Comparison of ENCODE assay signal across 8 cellular contexts in the genomic region with DNA sequence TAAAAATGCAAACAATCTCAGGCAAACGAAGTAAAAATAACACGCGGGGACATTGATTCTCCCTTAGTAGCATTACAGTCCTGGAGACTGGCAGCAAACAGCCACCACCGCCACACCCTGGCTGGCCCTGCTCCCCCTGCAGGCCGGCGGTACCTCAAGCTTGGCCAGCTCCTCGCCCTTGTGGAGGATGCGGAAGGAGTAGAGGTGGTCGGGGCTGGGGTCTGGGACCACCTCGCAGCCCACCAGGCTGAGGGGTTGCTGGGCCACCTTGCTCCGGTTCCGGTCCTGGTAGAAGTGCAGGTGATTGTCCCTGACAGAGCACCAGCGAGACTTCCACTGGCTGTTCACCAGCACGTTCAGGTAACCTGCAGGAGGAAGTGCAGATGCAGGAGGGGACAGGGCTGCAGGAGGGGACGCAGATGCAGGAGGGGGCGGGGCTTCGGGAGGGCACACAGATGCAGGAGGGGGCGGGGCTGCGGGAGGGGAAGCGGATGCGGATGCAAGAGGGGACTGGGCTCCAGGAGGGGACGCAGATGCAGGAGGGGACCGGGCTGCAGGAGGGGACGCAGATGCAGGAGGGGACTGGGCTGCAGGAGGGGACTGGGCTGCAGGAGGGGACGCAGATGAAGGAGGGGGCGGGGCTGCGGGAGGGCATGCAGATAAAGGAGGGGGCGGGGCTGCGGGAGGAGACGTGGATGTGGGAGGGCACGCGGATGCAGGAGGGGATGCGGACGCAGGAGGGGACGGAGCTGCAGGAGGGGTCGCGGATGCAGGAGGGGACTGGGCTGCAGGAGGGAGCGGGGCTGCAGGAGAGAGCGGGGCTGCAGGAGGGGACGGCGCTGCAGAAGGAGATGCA.
DNase-seq lines count a peak whose midpoint lies in the region; ATAC-seq, FAIRE-seq and TF ChIP-seq lines count a peak whose summit lies in the region.

No MANE protein-coding gene starts in this region.

- H4K20me1 ChIP-seq in endothelial cell of umbilical vein (replicated peaks; ENCODE audit: control insufficient read depth, extremely low read depth, insufficient read depth, low read length) (no peaks in the 10 kb centered on the region), neural cell (ENCODE audit: insufficient read depth) (no peaks in the 10 kb centered on the region)

- H3K36me3 ChIP-seq in endothelial cell of umbilical vein (ENCODE audit: control insufficient read depth in 2 of 2, extremely low read depth in 1 of 2, insufficient read depth in 2 of 2, low read length in 2 of 2) (no peaks in the 10 kb centered on the region), neural cell (ENCODE audit: insufficient read depth, low read length) (no peaks in the 10 kb centered on the region), subcutaneous abdominal adipose tissue (ENCODE audit: control insufficient read depth in 5 of 5, insufficient read depth in 5 of 5, low read length in 5 of 5) (peaks cover 0 to 11% (median 4%) of the 10 kb centered on the region in 5 donors)

- H3K4me3 ChIP-seq in endothelial cell of umbilical vein (replicated peaks in 1 of 3; ENCODE audit: insufficient read depth in 1 of 3, low read depth in 1 of 3, low read length in 3 of 3), result peak overlapping the region in 1 of 3 experiments; percentile 12
- peak overlapping the region; percentile 76 for H3K4me3 ChIP-seq in neural cell (ENCODE audit: low read length)
- H3K4me3 ChIP-seq in subcutaneous abdominal adipose tissue (ENCODE audit: low read depth in 1 of 5, low read length in 5 of 5), result peak overlapping the region; percentile 23 to 60 (median 37)

- DNase-seq in NCI-H1436 (lab: John Stamatoyannopoulos, UW), result peak; percentile 59
- no peak for DNase-seq in NCI-H1436 treated with DMSO at 0.1 percent for 48 hours (lab: John Stamatoyannopoulos, UW)
- peak; percentile 33 for DNase-seq in NCI-H2171 treated with DMSO at 0.1 percent for 48 hours (lab: John Stamatoyannopoulos, UW)
- peak; percentile 28 to 50 for DNase-seq in activated CD8-positive, alpha-beta memory T cell treated with anti-CD3 and anti-CD28 coated beads for 1 hour (ENCODE audit: extremely low read depth in 1 of 2, low read depth in 1 of 2)
- DNase-seq in endothelial cell of umbilical vein (ENCODE audit: low read depth, low spot score), result no peak

- H3K27me3 ChIP-seq in endothelial cell of umbilical vein (ENCODE audit: control insufficient read depth in 2 of 2, insufficient read depth in 2 of 2, low read length in 2 of 2) (peaks cover 2 to 9% of the 10 kb centered on the region in 2 experiments), neural cell (ENCODE audit: insufficient read depth, low read depth, low read length) (no peaks in the 10 kb centered on the region), subcutaneous abdominal adipose tissue (ENCODE audit: control insufficient read depth in 5 of 5, insufficient read depth in 4 of 5, low read length in 5 of 5) (peaks cover 0 to 3% (median 0%) of the 10 kb centered on the region in 5 donors)

- TF ChIP-seq CTCF in endothelial cell of umbilical vein (IDR thresholded peaks at IDR 0.05; ENCODE audit: extremely low read depth in 1 of 2, insufficient read depth in 1 of 2, low read depth in 1 of 2, low read length in 2 of 2) (peak; percentile 52 to 81), neural cell (IDR thresholded peaks at IDR 0.05; ENCODE audit: poor library complexity, severe bottlenecking) (peak; percentile 63)

- no peaks in the 10 kb centered on the region for H3K9me2 ChIP-seq in neural cell (ENCODE audit: insufficient read depth, low read length)

- peak overlapping the region; percentile 30 for H2AFZ ChIP-seq in endothelial cell of umbilical vein (ENCODE audit: low read depth, low read length)
- peak overlapping the region; percentile 88 for H2AFZ ChIP-seq in neural cell (ENCODE audit: low read depth, low read length)

- H3K9ac ChIP-seq in endothelial cell of umbilical vein (replicated peaks; ENCODE audit: extremely low read depth, insufficient read depth, low read length), result peak overlapping the region; percentile 8
- peak overlapping the region; percentile 63 for H3K9ac ChIP-seq in neural cell (ENCODE audit: low read length)
- peak overlapping the region in 1 of 5 donors; percentile 21 for H3K9ac ChIP-seq in subcutaneous abdominal adipose tissue (ENCODE audit: low read length in 5 of 5)

- no peak for TF ChIP-seq POLR2A in endothelial cell of umbilical vein (IDR thresholded peaks at IDR 0.05; ENCODE audit: low read depth, low read length)

- H3K9me3 ChIP-seq in endothelial cell of umbilical vein (replicated peaks; ENCODE audit: control insufficient read depth, insufficient read depth, low read length) (no peaks in the 10 kb centered on the region), neural cell (ENCODE audit: low read length) (no peaks in the 10 kb centered on the region), subcutaneous abdominal adipose tissue (ENCODE audit: control insufficient read depth in 5 of 5, low read length in 5 of 5) (no peaks in the 10 kb centered on the region)

- no peak for FAIRE-seq in endothelial cell of umbilical vein (lab: Jason Lieb, UNC)

- CTCF ChIA-PET in endothelial cell of umbilical vein (lab: Charles Lee), result interaction anchor here (0.6 to 2.7 kb wide), 69 partner anchors 8 to 1249 kb away, joined by 3 to 124 read pairs (median 6); a partner anchor contains a TSS

- intact Hi-C loops in endothelial cell of umbilical vein (cut with micrococcal nuclease), result loop anchor here (1.0 to 2.0 kb wide), 12 partner anchors 100 to 826 kb away; a partner anchor contains a TSS

- peaks cover 8% of the 10 kb centered on the region for H3K4me1 ChIP-seq in endothelial cell of umbilical vein (ENCODE audit: control insufficient read depth, extremely low read depth, insufficient read depth, low read length)
- peaks cover 4 to 40% (median 25%) of the 10 kb centered on the region in 5 donors for H3K4me1 ChIP-seq in subcutaneous abdominal adipose tissue (ENCODE audit: control insufficient read depth in 5 of 5, insufficient read depth in 5 of 5, low read length in 5 of 5)

- TF ChIP-seq EP300 in neural cell (conservative IDR thresholded peaks at IDR 0.05; ENCODE audit: poor library complexity, severe bottlenecking), result peak; percentile 31

- no peak overlapping the region for H3K27ac ChIP-seq in endothelial cell of umbilical vein (ENCODE audit: insufficient read depth, low read depth, low read length)
- H3K27ac ChIP-seq in neural cell (ENCODE audit: low read length), result peak overlapping the region; percentile 56
- no peak overlapping the region for H3K27ac ChIP-seq in subcutaneous abdominal adipose tissue (ENCODE audit: low read depth, low read length)

- no TSS peak for BruUV-seq in endothelial cell of umbilical vein (replicated peaks; lab: Mats Ljungman, UMichigan)

- H3F3A ChIP-seq in neural cell (ENCODE audit: insufficient read depth, low read length, poor library complexity, severe bottlenecking), result peaks cover 4% of the 10 kb centered on the region

- H3K9me1 ChIP-seq in endothelial cell of umbilical vein (replicated peaks; ENCODE audit: control insufficient read depth, extremely low read depth, insufficient read depth, low read length), result no peaks in the 10 kb centered on the region

- dilution Hi-C loops in endothelial cell of umbilical vein (cut with MboI; ENCODE audit: extremely low pct_ligation_motif_present, low sequenced_read_pairs), result no loop called here

- no peaks in the 10 kb centered on the region for H3K79me2 ChIP-seq in endothelial cell of umbilical vein (ENCODE audit: control insufficient read depth, insufficient read depth, low read length)
- H3K79me2 ChIP-seq in neural cell (replicated peaks; ENCODE audit: insufficient read depth, low read length), result no peaks in the 10 kb centered on the region

- H3K4me2 ChIP-seq in endothelial cell of umbilical vein (ENCODE audit: insufficient read depth, low read length) (peak overlapping the region; percentile 40), neural cell (ENCODE audit: low read length) (peak overlapping the region; percentile 94)

- no peak for TF ChIP-seq RAD21 in neural cell (conservative IDR thresholded peaks at IDR 0.05)

- POLR2A ChIA-PET in endothelial cell of umbilical vein (lab: Charles Lee), result no interaction called here

- ATAC-seq in HG02852 (IDR thresholded peaks at IDR 0.05; ENCODE audit: unreplicated experiment), result peak; percentile 56

TF ChIP-seq in endothelial cell of umbilical vein, 7 proteins besides CTCF, POLR2A, EP300 and RAD21:
- no peak for TF ChIP-seq MYC (IDR thresholded peaks at IDR 0.05; ENCODE audit: low read depth, low read length)
- TF ChIP-seq FOS (IDR thresholded peaks at IDR 0.05; ENCODE audit: borderline replicate concordance, insufficient read depth, low read length), result no peak
- no peak for TF ChIP-seq POLR2AphosphoS5 (IDR thresholded peaks at IDR 0.05; ENCODE audit: insufficient read depth, low read depth, low read length)
- no peak for TF ChIP-seq JUN (IDR thresholded peaks at IDR 0.05; ENCODE audit: borderline replicate concordance, insufficient read depth, insufficient read length, low read depth)
- TF ChIP-seq, protein P1, sequence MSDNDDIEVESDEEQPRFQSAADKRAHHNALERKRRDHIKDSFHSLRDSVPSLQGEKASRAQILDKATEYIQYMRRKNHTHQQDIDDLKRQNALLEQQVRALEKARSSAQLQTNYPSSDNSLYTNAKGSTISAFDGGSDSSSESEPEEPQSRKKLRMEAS (IDR thresholded peaks at IDR 0.05; ENCODE audit: insufficient read depth, insufficient read length), result no peak
- TF ChIP-seq EZH2 (IDR thresholded peaks at IDR 0.05; ENCODE audit: borderline replicate concordance, low read depth, low read length, severe bottlenecking), result no peak
- TF ChIP-seq GATA2 (IDR thresholded peaks at IDR 0.05; ENCODE audit: insufficient read depth, insufficient read length, low read depth, low read length), result no peak
TF ChIP-seq in endothelial cell of umbilical vein: peak in this region for 0.

TF ChIP-seq in neural cell, 6 proteins besides CTCF, POLR2A, EP300 and RAD21:
- TF ChIP-seq MXI1 (conservative IDR thresholded peaks at IDR 0.05; ENCODE audit: poor library complexity, severe bottlenecking), result no peak
- TF ChIP-seq EZH2 (IDR thresholded peaks at IDR 0.05; ENCODE audit: borderline replicate concordance, insufficient read depth, low read length, poor library complexity, severe bottlenecking), result no peak
- TF ChIP-seq POLR2AphosphoS5 (IDR thresholded peaks at IDR 0.05), result peak; percentile 56
- TF ChIP-seq SMC3 (conservative IDR thresholded peaks at IDR 0.05; ENCODE audit: poor library complexity), result no peak

Comparison
In these comparisons a context has a peak if more than half of its experiments do, and no peak if none do; other contexts are left out.
1. DNase-seq: peak in NCI-H1436 (single experiment), NCI-H2171 treated with DMSO at 0.1 percent for 48 hours (single experiment) and activated CD8-positive, alpha-beta memory T cell treated with anti-CD3 and anti-CD28 coated beads for 1 hour (2 of 2); none in NCI-H1436 treated with DMSO at 0.1 percent for 48 hours (single experiment) and endothelial cell of umbilical vein (single experiment).